ENCODE assay signal across 12 cellular contexts in the genomic region with DNA sequence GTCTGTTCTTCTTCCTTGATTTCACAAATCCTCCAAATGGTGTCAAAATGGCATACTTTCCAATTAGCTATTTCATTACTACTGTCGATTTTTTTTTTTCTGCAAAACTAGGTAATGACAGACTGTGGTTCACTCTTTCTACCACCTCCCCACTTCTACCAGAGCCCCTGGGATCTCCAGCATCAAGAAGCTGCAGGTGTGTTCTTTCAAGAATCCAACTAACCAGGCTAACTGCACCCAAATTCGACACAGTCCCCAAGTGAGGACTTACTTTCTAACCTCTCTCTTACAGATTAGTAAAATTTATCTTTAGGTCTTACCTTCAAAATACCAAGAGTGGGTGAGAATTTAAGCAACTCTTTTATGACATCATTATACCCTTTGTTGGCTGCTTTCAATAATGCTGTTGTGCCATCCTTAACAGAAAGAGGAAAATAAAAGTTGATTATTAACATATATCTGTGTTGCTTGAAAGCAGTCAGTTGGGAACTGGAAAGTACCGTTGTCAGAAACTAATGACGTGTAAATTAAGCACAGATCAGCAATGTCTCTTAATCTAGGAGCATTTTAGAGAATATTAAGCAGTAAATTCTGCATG. TPM values are rescaled to one million over a fixed set of nuclear protein-coding genes. Genes with fewer than 3 reads are reported as not detected.
DNase-seq lines count a peak whose midpoint lies in the region; ATAC-seq, FAIRE-seq and TF ChIP-seq lines count a peak whose summit lies in the region.
"Had no signal": no experiment of that assay in that cellular context is flagged by ENCODE, and none has a peak within 500 bp of the region (broad histone marks: within the 10 kb centered on the region; RNA-seq: fewer than 3 reads in every experiment).

No MANE protein-coding gene starts in this region.

- H3K9me3 ChIP-seq in pancreas = no peaks in the 10 kb centered on the region

- DNase-seq in pancreas = no peak
- no peak for DNase-seq in activated T-helper 2 cell treated with anti-CD3 and anti-CD28 coated beads, Interferon-gamma antibody, Interleukin-2, Interleukin-4, amounts not matched to agents 10 μg/mL and 5 μg/mL and 100 μg/mL, durations not matched to agents 14 hours and 24 hours and 36 hours (ENCODE audit: low spot score)
- DNase-seq in superior temporal gyrus (ENCODE audit: extremely low spot score) = no peak
- DNase-seq in medulla oblongata (ENCODE audit: extremely low spot score) = no peak
- no peak for DNase-seq in NCI-H1092 (lab: John Stamatoyannopoulos, UW)
- DNase-seq: activated CD8-positive, alpha-beta memory T cell treated with anti-CD3 and anti-CD28 coated beads, Interleukin-2, amount 10 ng/mL, durations not matched to agents 7 days and 5 days; COR-L47; nucleus accumbens; T-helper 9 cell had no signal

- H3K27me3 ChIP-seq in pancreas = no peaks in the 10 kb centered on the region

- peak; percentile 41 for ATAC-seq in GM18868 (IDR thresholded peaks at IDR 0.05; ENCODE audit: unreplicated experiment)
- peak; percentile 56 for ATAC-seq in GM21737 (IDR thresholded peaks at IDR 0.05; ENCODE audit: unreplicated experiment)
- peak; percentile 64 for ATAC-seq in HG03457 (IDR thresholded peaks at IDR 0.05; ENCODE audit: unreplicated experiment)
- ATAC-seq in pancreas = peak in 3 of 4 donors; percentile 8 to 48 (median 48)
- ATAC-seq: activated CD8-positive, alpha-beta memory T cell treated with anti-CD3 and anti-CD28 coated beads, Interleukin-2, amount 10 ng/mL, durations not matched to agents 7 days and 5 days had no signal

- no peak overlapping the region for H3K4me3 ChIP-seq in pancreas

- H3K27me3 Mint-ChIP-seq in activated T-helper 2 cell treated with anti-CD3 and anti-CD28 coated beads, Interferon-gamma antibody, Interleukin-2, Interleukin-4, amounts not matched to agents 10 μg/mL and 5 μg/mL and 100 μg/mL, durations not matched to agents 14 hours and 24 hours and 36 hours (ENCODE audit: low read depth) = peaks cover 44% of the 10 kb centered on the region

- no peaks in the 10 kb centered on the region for H3K9me3 Mint-ChIP-seq in activated T-helper 2 cell treated with anti-CD3 and anti-CD28 coated beads, Interferon-gamma antibody, Interleukin-2, Interleukin-4, amounts not matched to agents 10 μg/mL and 5 μg/mL and 100 μg/mL, durations not matched to agents 14 hours and 24 hours and 36 hours

- H3K27ac ChIP-seq in pancreas = peak overlapping the region in 2 of 4 donors; percentile 5 to 29

- no peaks in the 10 kb centered on the region for H3K4me1 Mint-ChIP-seq in activated T-helper 2 cell treated with anti-CD3 and anti-CD28 coated beads, Interferon-gamma antibody, Interleukin-2, Interleukin-4, amounts not matched to agents 10 μg/mL and 5 μg/mL and 100 μg/mL, durations not matched to agents 14 hours and 24 hours and 36 hours (ENCODE audit: low read depth)

- intact Hi-C loops in pancreas (cut with DNase I) = no loop called here
- intact Hi-C loops in activated T-helper 2 cell treated with anti-CD3 and anti-CD28 coated beads, Interferon-gamma antibody, Interleukin-2, Interleukin-4, amounts not matched to agents 10 μg/mL and 5 μg/mL and 100 μg/mL, durations not matched to agents 14 hours and 24 hours and 36 hours (cut with micrococcal nuclease) = no loop called here

- H3K36me3 Mint-ChIP-seq in activated T-helper 2 cell treated with anti-CD3 and anti-CD28 coated beads, Interferon-gamma antibody, Interleukin-2, Interleukin-4, amounts not matched to agents 10 μg/mL and 5 μg/mL and 100 μg/mL, durations not matched to agents 14 hours and 24 hours and 36 hours (ENCODE audit: low read depth) = no peaks in the 10 kb centered on the region
- H3K36me3 Mint-ChIP-seq: activated CD8-positive, alpha-beta memory T cell treated with anti-CD3 and anti-CD28 coated beads, Interleukin-2, amount 10 ng/mL, durations not matched to agents 7 days and 5 days had no signal

- no peak overlapping the region for H3K27ac Mint-ChIP-seq in activated T-helper 2 cell treated with anti-CD3 and anti-CD28 coated beads, Interferon-gamma antibody, Interleukin-2, Interleukin-4, amounts not matched to agents 10 μg/mL and 5 μg/mL and 100 μg/mL, durations not matched to agents 14 hours and 24 hours and 36 hours
- H3K27ac Mint-ChIP-seq: activated CD8-positive, alpha-beta memory T cell treated with anti-CD3 and anti-CD28 coated beads, Interleukin-2, amount 10 ng/mL, durations not matched to agents 7 days and 5 days had no signal

- H3K4me1 ChIP-seq in pancreas = peaks cover 0 to 8% (median 0%) of the 10 kb centered on the region in 3 donors

- no peak for FAIRE-seq in pancreas (lab: Jason Lieb, UNC)

- TF ChIP-seq CTCF in pancreas (IDR thresholded peaks at IDR 0.05) = no peak

- no peak overlapping the region for H3K4me3 Mint-ChIP-seq in activated T-helper 2 cell treated with anti-CD3 and anti-CD28 coated beads, Interferon-gamma antibody, Interleukin-2, Interleukin-4, amounts not matched to agents 10 μg/mL and 5 μg/mL and 100 μg/mL, durations not matched to agents 14 hours and 24 hours and 36 hours (ENCODE audit: low read depth)
- H3K4me3 Mint-ChIP-seq: activated CD8-positive, alpha-beta memory T cell treated with anti-CD3 and anti-CD28 coated beads, Interleukin-2, amount 10 ng/mL, durations not matched to agents 7 days and 5 days had no signal

- WGBS in pancreas, 2 donors = 43 to 51% methylated on average over 4 of the region's 4 CpGs

- no peaks in the 10 kb centered on the region for H3K36me3 ChIP-seq in pancreas

RNA-seq across cellular contexts. Expression of a gene that starts 31.2 kb away (rescaled TPM):
- total RNA-seq in pancreas = 10 to 100 TPM; 10.1 to 25.6 (median 11.5) TPM
- polyA plus RNA-seq in pancreas = 10 to 100 TPM in 1 of 2 donors, 1 to 10 TPM in 1; 6.2 to 10.6 TPM
- 29.0 and 31.4 TPM in 2 replicates for total RNA-seq in activated T-helper 2 cell treated with anti-CD3 and anti-CD28 coated beads, Interferon-gamma antibody, Interleukin-2, Interleukin-4, amounts not matched to agents 10 μg/mL and 5 μg/mL and 100 μg/mL, durations not matched to agents 14 hours and 24 hours and 36 hours

RNA-seq across cellular contexts. Expression of a gene that starts 45.2 kb away (rescaled TPM):
- total RNA-seq in pancreas = 1 to 10 TPM in 1 of 6 donors, under 1 TPM in 5; 0.24 to 2.0 (median 0.49) TPM
- 1 to 10 TPM; 1.7 to 2.0 TPM for polyA plus RNA-seq in pancreas
- not detected in 2 replicates for total RNA-seq in activated T-helper 2 cell treated with anti-CD3 and anti-CD28 coated beads, Interferon-gamma antibody, Interleukin-2, Interleukin-4, amounts not matched to agents 10 μg/mL and 5 μg/mL and 100 μg/mL, durations not matched to agents 14 hours and 24 hours and 36 hours
- total RNA-seq: activated CD8-positive, alpha-beta memory T cell treated with anti-CD3 and anti-CD28 coated beads, Interleukin-2, amount 10 ng/mL, durations not matched to agents 7 days and 5 days had no signal
